In genomic region chr1:88399690-88400089, GRCh38 we compare ENCODE assay signal across 13 cellular contexts.
DNase-seq lines count a peak whose midpoint lies in the region; ATAC-seq and TF ChIP-seq lines count a peak whose summit lies in the region.
"Had no signal": no experiment of that assay in that cellular context is flagged by ENCODE, and none has a peak within 500 bp of the region (broad histone marks: within the 10 kb centered on the region; RNA-seq: fewer than 3 reads in every experiment).

No MANE protein-coding gene starts in this region.

- H3K4me1 ChIP-seq in right atrium auricular region = no peaks in the 10 kb centered on the region
- H3K4me1 ChIP-seq: parathyroid adenoma, upper lobe of right lung had no signal

- H3K27ac ChIP-seq in right atrium auricular region = no peak overlapping the region
- H3K27ac ChIP-seq: parathyroid adenoma, upper lobe of right lung had no signal

- H3K27me3 ChIP-seq in right atrium auricular region = no peaks in the 10 kb centered on the region
- H3K27me3 ChIP-seq: upper lobe of right lung had no signal

- ATAC-seq in GM19351 (IDR thresholded peaks at IDR 0.05; ENCODE audit: unreplicated experiment) (peak; percentile 73), HG02588 (IDR thresholded peaks at IDR 0.05; ENCODE audit: unreplicated experiment) (peak; percentile 78), HG03135 (IDR thresholded peaks at IDR 0.05; ENCODE audit: unreplicated experiment) (peak; percentile 75), left cardiac atrium (no peak)
- ATAC-seq: upper lobe of right lung had no signal

- no peaks in the 10 kb centered on the region for H3K9me3 ChIP-seq in right atrium auricular region
- H3K9me3 ChIP-seq: upper lobe of right lung had no signal

- H3K4me3 ChIP-seq in GM12865 (ENCODE audit: low read depth, low read length) = no peak overlapping the region
- no peak overlapping the region for H3K4me3 ChIP-seq in right atrium auricular region
- H3K4me3 ChIP-seq: upper lobe of right lung had no signal

- no peaks in the 10 kb centered on the region for H3K36me3 ChIP-seq in right atrium auricular region
- H3K36me3 ChIP-seq: upper lobe of right lung had no signal

- TF ChIP-seq CTCF in GM12865 (IDR thresholded peaks at IDR 0.05; ENCODE audit: insufficient read depth, low read depth, low read length, missing control alignments) = no peak
- TF ChIP-seq CTCF in right atrium auricular region (IDR thresholded peaks at IDR 0.05) = no peak

- DNase-seq in GM12865 (ENCODE audit: low read depth) = peak; percentile 68
- DNase-seq in islet precursor cell = no peak
- no peak for DNase-seq in amniotic stem cell (lab: John Stamatoyannopoulos, UW)
- DNase-seq in left cardiac atrium = no peak
- no peak for DNase-seq in right atrium auricular region (ENCODE audit: low spot score)
- DNase-seq: activated CD8-positive, alpha-beta memory T cell treated with anti-CD3 and anti-CD28 coated beads, Interleukin-2, amount 50 U/mL, for 4 hours; cortex of kidney; NCI-H2029; upper lobe of right lung had no signal

- intact Hi-C loops in left cardiac atrium (cut with DNase I) = no loop called here

Comparison
In these comparisons a context has a peak if more than half of its experiments do, and no peak if none do; other contexts are left out.
1. ATAC-seq: peak in GM19351 (single experiment), HG02588 (single experiment) and HG03135 (single experiment); none in left cardiac atrium (0 of 2).